In genomic region chr9:23824241-23825142, GRCh38 we compare ENCODE assay signal across 11 cellular contexts. TPM values are rescaled to one million over a fixed set of nuclear protein-coding genes. Genes with fewer than 3 reads are reported as not detected.
DNase-seq lines count a peak whose midpoint lies in the region; ATAC-seq, FAIRE-seq and TF ChIP-seq lines count a peak whose summit lies in the region.
"Had no signal": no experiment of that assay in that cellular context is flagged by ENCODE, and none has a peak within 500 bp of the region (broad histone marks: within the 10 kb centered on the region; RNA-seq: fewer than 3 reads in every experiment).

No MANE protein-coding gene starts in this region.

- H3K36me3 Mint-ChIP-seq in activated T-cell treated with anti-CD3 and anti-CD28 coated beads, Interleukin-2, amount 50 U/mL, for 72 hours (ENCODE audit: insufficient read depth in 2 of 2): peaks cover 0 to 8% of the 10 kb centered on the region in 2 donors
- H3K36me3 Mint-ChIP-seq: CD4-positive, CD25-positive, alpha-beta regulatory T cell had no signal

- WGBS in esophagus muscularis mucosa: 2% methylated on average over 37 of the region's 44 CpGs

- H3K27ac ChIP-seq in esophagus muscularis mucosa (replicated peaks in 1 of 4): no peak overlapping the region
- no peak overlapping the region for H3K27ac ChIP-seq in uterus

- peaks cover 16% of the 10 kb centered on the region for H3K27me3 Mint-ChIP-seq in activated T-cell treated with anti-CD3 and anti-CD28 coated beads, Interleukin-2, amount 50 U/mL, for 72 hours (ENCODE audit: low read depth)

- TF ChIP-seq EP300 in esophagus muscularis mucosa (IDR thresholded peaks at IDR 0.05): no peak

- H3K4me3 ChIP-seq in esophagus muscularis mucosa (peak overlapping the region; percentile 39 to 48 (median 44)), neuron (ENCODE audit: low read length) (peak overlapping the region; percentile 100), uterus (peak overlapping the region in 1 of 2 donors; percentile 38)

- TF ChIP-seq POLR2A in esophagus muscularis mucosa (IDR thresholded peaks at IDR 0.05; ENCODE audit: low read depth): no peak
- no peak for TF ChIP-seq POLR2A in uterus (IDR thresholded peaks at IDR 0.05)

- intact Hi-C loops in esophagus muscularis mucosa (cut with DNase I): no loop called here
- intact Hi-C loops in uterus (cut with DNase I; ENCODE audit: low total_unique reads): no loop called here

- H3K4me1 ChIP-seq in esophagus muscularis mucosa (peaks cover 29 to 53% (median 48%) of the 10 kb centered on the region in 4 donors), neuron (ENCODE audit: insufficient read depth, low read length) (peaks cover 37% of the 10 kb centered on the region), uterus (peaks cover 6 to 11% of the 10 kb centered on the region in 2 donors)

- no peaks in the 10 kb centered on the region for H3K9me3 ChIP-seq in esophagus muscularis mucosa
- H3K9me3 ChIP-seq in neuron (ENCODE audit: low read length): no peaks in the 10 kb centered on the region
- H3K9me3 ChIP-seq in uterus: no peaks in the 10 kb centered on the region

- H2AFZ ChIP-seq in neuron (ENCODE audit: low read depth, low read length): no peak overlapping the region

- ATAC-seq in activated T-cell treated with anti-CD3 and anti-CD28 coated beads, Interleukin-2, amount 50 U/mL, for 72 hours (replicated peaks in 1 of 2): no peak

- H3K36me3 ChIP-seq in esophagus muscularis mucosa (no peaks in the 10 kb centered on the region), neuron (ENCODE audit: insufficient read depth, low read length) (no peaks in the 10 kb centered on the region), uterus (no peaks in the 10 kb centered on the region)

- H3K9me3 Mint-ChIP-seq in activated T-cell treated with anti-CD3 and anti-CD28 coated beads, Interleukin-2, amount 50 U/mL, for 72 hours: peaks cover 3 to 4% of the 10 kb centered on the region in 2 donors

- H3K27me3 ChIP-seq in esophagus muscularis mucosa (peaks cover 2 to 99% (median 68%) of the 10 kb centered on the region in 4 donors), neuron (ENCODE audit: insufficient read depth, low read length) (no peaks in the 10 kb centered on the region), uterus (peaks cover 14 to 36% of the 10 kb centered on the region in 2 donors)

- no peak overlapping the region for H3K4me3 Mint-ChIP-seq in activated T-cell treated with anti-CD3 and anti-CD28 coated beads, Interleukin-2, amount 50 U/mL, for 72 hours
- H3K4me3 Mint-ChIP-seq: CD4-positive, CD25-positive, alpha-beta regulatory T cell; central memory CD8-positive, alpha-beta T cell had no signal

- no peak for TF ChIP-seq CTCF in esophagus muscularis mucosa (IDR thresholded peaks at IDR 0.05)
- TF ChIP-seq CTCF in uterus (IDR thresholded peaks at IDR 0.05): no peak

- no peak for FAIRE-seq in frontal cortex (lab: Jason Lieb, UNC)

- H3K27ac Mint-ChIP-seq in activated T-cell treated with anti-CD3 and anti-CD28 coated beads, Interleukin-2, amount 50 U/mL, for 72 hours: no peak overlapping the region
- H3K27ac Mint-ChIP-seq: CD4-positive, CD25-positive, alpha-beta regulatory T cell had no signal

- H3K4me1 Mint-ChIP-seq in activated T-cell treated with anti-CD3 and anti-CD28 coated beads, Interleukin-2, amount 50 U/mL, for 72 hours (ENCODE audit: low read depth): no peaks in the 10 kb centered on the region
- H3K4me1 Mint-ChIP-seq: CD4-positive, CD25-positive, alpha-beta regulatory T cell; central memory CD8-positive, alpha-beta T cell had no signal

- DNase-seq in COLO668 (lab: John Stamatoyannopoulos, UW; ENCODE audit: unreplicated experiment) (peak; percentile 55), NCI-H748 treated with DMSO at 0.1 percent for 48 hours (lab: John Stamatoyannopoulos, UW) (peak; percentile 7), esophagus muscularis mucosa (ENCODE audit: extremely low spot score) (no peak), frontal cortex (ENCODE audit: low spot score in 2 of 2) (no peak), DMS153 treated with DMSO at 0.1 percent for 48 hours (lab: John Stamatoyannopoulos, UW; ENCODE audit: unreplicated experiment) (no peak), uterus (no peak)
- DNase-seq in activated T-cell treated with anti-CD3 and anti-CD28 coated beads, Interleukin-2, amount 50 U/mL, for 72 hours: no peak
- DNase-seq: activated CD4-positive, alpha-beta T cell treated with anti-CD3 and anti-CD28 coated beads for 4 hours; CD4-positive, CD25-positive, alpha-beta regulatory T cell had no signal

RNA-seq across cellular contexts. Expression of gene ELAVL2, which starts 1.5 kb away (rescaled TPM):
- total RNA-seq in esophagus muscularis mucosa (1 to 10 TPM in 1 of 4 donors, under 1 TPM in 3; under 0.01 to 1.4 (median 0.84) TPM), frontal cortex (311 TPM), uterus (1 to 10 TPM in 1 of 4 donors, under 1 TPM in 1, not detected in 2; 0.15 to 4.4 TPM)
- total RNA-seq in activated T-cell treated with anti-CD3 and anti-CD28 coated beads, Interleukin-2, amount 50 U/mL, for 72 hours: not detected
- total RNA-seq: CD4-positive, CD25-positive, alpha-beta regulatory T cell had no signal

Comparison
In these comparisons a context has a peak if more than half of its experiments do, and no peak if none do; other contexts are left out.
1. DNase-seq: peak in COLO668 (single experiment) and NCI-H748 treated with DMSO at 0.1 percent for 48 hours (single experiment); none in esophagus muscularis mucosa (single experiment), frontal cortex (0 of 2), DMS153 treated with DMSO at 0.1 percent for 48 hours (single experiment), uterus (0 of 2) and activated T-cell treated with anti-CD3 and anti-CD28 coated beads, Interleukin-2, amount 50 U/mL, for 72 hours (0 of 2).
2. RNA of gene ELAVL2, which starts 1.5 kb away (total RNA-seq): 311 TPM in frontal cortex (single experiment); under 0.01 to 1.4 TPM in esophagus muscularis mucosa, 0.15 to 4.4 TPM in uterus and not detected in activated T-cell treated with anti-CD3 and anti-CD28 coated beads, Interleukin-2, amount 50 U/mL, for 72 hours; every median in the first group is over 10 times any median in the second.